ENCODE assay signal across 1 cellular context in the genomic region with DNA sequence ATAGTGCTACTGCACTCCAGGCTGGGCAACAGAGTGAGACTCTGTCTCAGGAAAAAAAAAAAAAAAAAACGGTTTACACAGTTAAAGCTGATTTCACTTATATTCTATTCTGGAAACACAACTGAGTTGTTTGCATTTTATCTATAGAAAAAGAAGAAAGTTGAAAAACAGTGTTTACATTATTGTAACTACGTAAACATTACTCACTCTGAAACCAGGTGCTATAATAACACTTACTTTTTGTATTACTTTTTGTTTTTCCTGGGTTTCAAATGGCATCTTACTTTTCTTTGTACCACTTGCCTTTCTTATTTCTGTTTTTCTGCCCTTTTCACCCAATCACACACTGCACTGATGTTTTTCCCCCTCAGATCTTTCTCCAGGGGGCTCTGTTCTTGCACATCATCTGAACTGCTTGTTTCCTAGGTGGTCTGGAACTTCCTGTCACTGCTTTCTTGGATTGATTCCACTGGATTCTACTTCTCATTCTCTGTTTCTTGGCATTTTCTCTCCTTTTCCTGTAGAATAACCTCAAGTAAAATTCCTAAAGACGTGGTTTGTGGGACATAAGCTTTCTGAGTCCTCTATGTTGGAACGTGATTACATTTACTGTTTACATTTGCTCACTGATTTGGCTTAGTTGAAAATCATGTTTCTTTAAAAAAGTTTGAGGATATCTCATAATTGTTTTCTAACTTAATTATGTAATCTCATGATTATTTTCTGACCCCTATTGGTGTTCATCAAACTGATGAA.
TF ChIP-seq lines count a peak whose summit lies in the region.

No MANE protein-coding gene starts in this region.

TF ChIP-seq in H1, 55 proteins besides CTCF, POLR2A, EP300 and RAD21 (continued from another document):
- TF ChIP-seq JUND (IDR thresholded peaks at IDR 0.05; ENCODE audit: low read length) (no peak), SIX5 (IDR thresholded peaks at IDR 0.05; ENCODE audit: low read depth, low read length) (no peak), NANOG (IDR thresholded peaks at IDR 0.05; ENCODE audit: insufficient read depth, low read depth, low read length, poor library complexity, severe bottlenecking) (no peak), SIRT6 (IDR thresholded peaks at IDR 0.05; ENCODE audit: low read length) (no peak)
